15 cellular contexts compared by ENCODE assay signal in genomic region chr12:114764516-114764915, GRCh38.
DNase-seq lines count a peak whose midpoint lies in the region; TF ChIP-seq lines count a peak whose summit lies in the region.
"Had no signal": no experiment of that assay in that cellular context is flagged by ENCODE, and none has a peak within 500 bp of the region (broad histone marks: within the 10 kb centered on the region; RNA-seq: fewer than 3 reads in every experiment).

No MANE protein-coding gene starts in this region.

- no peak overlapping the region for H2BK5ac ChIP-seq in neuronal stem cell (ENCODE audit: low read length)

- H4K8ac ChIP-seq in neuronal stem cell (ENCODE audit: low read depth, low read length) = no peak overlapping the region

- H3K18ac ChIP-seq in neuronal stem cell (ENCODE audit: low read length) = no peak overlapping the region

- no peak overlapping the region for H2BK120ac ChIP-seq in neuronal stem cell (ENCODE audit: low read depth, low read length)

- no peak overlapping the region for H3K4me3 ChIP-seq in fibroblast of pulmonary artery (replicated peaks; ENCODE audit: low read depth, low read length)
- no peak overlapping the region for H3K4me3 ChIP-seq in neuronal stem cell (ENCODE audit: low read length in 2 of 2)
- H3K4me3 ChIP-seq in esophagus muscularis mucosa = no peak overlapping the region
- H3K4me3 ChIP-seq in effector memory CD4-positive, alpha-beta T cell (ENCODE audit: insufficient read depth, low read depth, low read length, poor library complexity, severe bottlenecking) = no peak overlapping the region
- H3K4me3 ChIP-seq: MG63 had no signal

- H3K36me3 ChIP-seq in neuronal stem cell (replicated peaks in 1 of 2; ENCODE audit: control insufficient read depth in 2 of 2, insufficient read depth in 2 of 2, low read length in 2 of 2) = no peaks in the 10 kb centered on the region
- H3K36me3 ChIP-seq in esophagus muscularis mucosa = no peaks in the 10 kb centered on the region
- no peaks in the 10 kb centered on the region for H3K36me3 ChIP-seq in effector memory CD4-positive, alpha-beta T cell (ENCODE audit: control insufficient read depth, insufficient read depth, low read length)
- H3K36me3 ChIP-seq: MG63 had no signal

- no peak for TF ChIP-seq CTCF in fibroblast of pulmonary artery (IDR thresholded peaks at IDR 0.05; ENCODE audit: low read length, missing control alignments)
- no peak for TF ChIP-seq CTCF in esophagus muscularis mucosa (IDR thresholded peaks at IDR 0.05)

- H3K23ac ChIP-seq in neuronal stem cell (ENCODE audit: low read depth, low read length, poor library complexity) = no peak overlapping the region

- no CpG with 5 or more reads among the region's 6 CpGs for WGBS in neuronal stem cell (ENCODE audit: extremely low coverage in 2 of 2, insufficient read length in 2 of 2, insufficient replicate concordance in 1 of 2), 2 donors
- 78% methylated on average over 6 of the region's 6 CpGs for WGBS in esophagus muscularis mucosa

- peak; percentile 61 for DNase-seq in NCI-H2029 (lab: John Stamatoyannopoulos, UW)
- peak; percentile 18 for DNase-seq in NCI-H69 (lab: John Stamatoyannopoulos, UW)
- DNase-seq in fibroblast of pulmonary artery (ENCODE audit: low read depth) = peak; percentile 65
- peak; percentile 18 for DNase-seq in neuronal stem cell (ENCODE audit: low spot score)
- DNase-seq in esophagus muscularis mucosa (ENCODE audit: extremely low spot score) = no peak
- no peak for DNase-seq in effector memory CD4-positive, alpha-beta T cell
- no peak for DNase-seq in superior temporal gyrus (ENCODE audit: extremely low spot score)
- DNase-seq: CD4-positive, alpha-beta T cell; GOT3; HFFc6; MG63; NCI-H1092 treated with DMSO at 0.1 percent for 48 hours; NCI-H1930; NCI-H446; SIG-M5 had no signal

- no peak overlapping the region for H3K9ac ChIP-seq in neuronal stem cell (ENCODE audit: low read depth, low read length, poor library complexity)

- no peak overlapping the region for H3K14ac ChIP-seq in neuronal stem cell (ENCODE audit: low read length)

- no peak overlapping the region for H2BK15ac ChIP-seq in neuronal stem cell (ENCODE audit: low read length)

- H3K4ac ChIP-seq in neuronal stem cell (ENCODE audit: low read length) = no peak overlapping the region

- intact Hi-C loops in esophagus muscularis mucosa (cut with DNase I) = no loop called here

- no peak overlapping the region for H2AFZ ChIP-seq in neuronal stem cell (ENCODE audit: low read length)

- TF ChIP-seq POLR2A in esophagus muscularis mucosa (IDR thresholded peaks at IDR 0.05; ENCODE audit: low read depth) = no peak

- H3K27me3 ChIP-seq in neuronal stem cell (ENCODE audit: control insufficient read depth in 3 of 3, insufficient read depth in 3 of 3, low read depth in 1 of 3, low read length in 3 of 3) (no peaks in the 10 kb centered on the region), esophagus muscularis mucosa (no peaks in the 10 kb centered on the region)
- H3K27me3 ChIP-seq in effector memory CD4-positive, alpha-beta T cell (replicated peaks; ENCODE audit: control insufficient read depth, insufficient read depth, low read length, poor library complexity, severe bottlenecking) = no peaks in the 10 kb centered on the region
- H3K27me3 ChIP-seq: MG63 had no signal

- no peaks in the 10 kb centered on the region for H3K4me1 ChIP-seq in neuronal stem cell (ENCODE audit: control insufficient read depth in 2 of 2, insufficient read depth in 1 of 2, low read depth in 1 of 2, low read length in 2 of 2)
- H3K4me1 ChIP-seq in esophagus muscularis mucosa = peaks cover 0 to 11% (median 9%) of the 10 kb centered on the region in 4 donors
- H3K4me1 ChIP-seq in effector memory CD4-positive, alpha-beta T cell (ENCODE audit: control insufficient read depth, insufficient read depth, low read length, poor library complexity, severe bottlenecking) = no peaks in the 10 kb centered on the region

- H3K79me1 ChIP-seq in neuronal stem cell (ENCODE audit: low read depth, low read length) = no peaks in the 10 kb centered on the region

- H2BK12ac ChIP-seq in neuronal stem cell (ENCODE audit: low read length) = no peak overlapping the region

- H3K27ac ChIP-seq in neuronal stem cell (replicated peaks; ENCODE audit: low read length) (no peak overlapping the region), esophagus muscularis mucosa (replicated peaks in 1 of 4) (no peak overlapping the region)
- H3K27ac ChIP-seq in effector memory CD4-positive, alpha-beta T cell (ENCODE audit: insufficient read depth, low read length, poor library complexity, severe bottlenecking) = no peak overlapping the region

- TF ChIP-seq EP300 in esophagus muscularis mucosa (IDR thresholded peaks at IDR 0.05) = no peak

- H2AK5ac ChIP-seq in neuronal stem cell (ENCODE audit: low read depth, low read length) = no peak overlapping the region

- H3K9me3 ChIP-seq in neuronal stem cell (replicated peaks in 1 of 2; ENCODE audit: control insufficient read depth in 2 of 2, insufficient read depth in 1 of 2, low read depth in 1 of 2, low read length in 2 of 2) = no peaks in the 10 kb centered on the region
- no peaks in the 10 kb centered on the region for H3K9me3 ChIP-seq in esophagus muscularis mucosa
- no peaks in the 10 kb centered on the region for H3K9me3 ChIP-seq in effector memory CD4-positive, alpha-beta T cell (ENCODE audit: control insufficient read depth, low read length)
- H3K9me3 ChIP-seq: MG63 had no signal

- H3K4me2 ChIP-seq in neuronal stem cell (ENCODE audit: insufficient read depth, low read length, poor library complexity, severe bottlenecking) = no peak overlapping the region

- no peak overlapping the region for H4K91ac ChIP-seq in neuronal stem cell (ENCODE audit: low read depth, low read length, poor library complexity)

Comparison
In these comparisons a context has a peak if more than half of its experiments do, and no peak if none do; other contexts are left out.
1. DNase-seq: peak in NCI-H2029 (single experiment), NCI-H69 (single experiment), fibroblast of pulmonary artery (single experiment) and neuronal stem cell (single experiment); none in esophagus muscularis mucosa (single experiment), effector memory CD4-positive, alpha-beta T cell (0 of 3) and superior temporal gyrus (single experiment).